ENCODE assay signal across 9 cellular contexts in genomic region chr5:111070272-111071134, GRCh38. TPM values are rescaled to one million over a fixed set of nuclear protein-coding genes. Genes with fewer than 3 reads are reported as not detected.
DNase-seq lines count a peak whose midpoint lies in the region; ATAC-seq, FAIRE-seq and TF ChIP-seq lines count a peak whose summit lies in the region.
"Had no signal": no experiment of that assay in that cellular context is flagged by ENCODE, and none has a peak within 500 bp of the region (broad histone marks: within the 10 kb centered on the region; RNA-seq: fewer than 3 reads in every experiment).

No MANE protein-coding gene starts in this region.

- H3K9me3 Mint-ChIP-seq in activated CD4-positive, alpha-beta memory T cell treated with anti-CD3 and anti-CD28 coated beads for 36 hours: no peaks in the 10 kb centered on the region
- no peaks in the 10 kb centered on the region for H3K9me3 Mint-ChIP-seq in activated CD4-positive, alpha-beta memory T cell treated with anti-CD3 and anti-CD28 coated beads, Interleukin-2, amount 10 ng/mL, durations not matched to agents 7 days and 5 days
- no peaks in the 10 kb centered on the region for H3K9me3 Mint-ChIP-seq in activated naive CD8-positive, alpha-beta T cell treated with anti-CD3 and anti-CD28 coated beads, Interleukin-2, amount 10 ng/mL, durations not matched to agents 7 days and 5 days
- no peaks in the 10 kb centered on the region for H3K9me3 Mint-ChIP-seq in stimulated activated naive B cell treated with anti-CD40 and anti-IgM and Interleukin-4, amounts not matched to agents 10 μg/mL and 1 μg/mL and 100 μg/mL, for 72 hours

- peak; percentile 49 for DNase-seq in activated CD4-positive, alpha-beta memory T cell treated with anti-CD3 and anti-CD28 coated beads for 36 hours
- DNase-seq in activated CD4-positive, alpha-beta memory T cell treated with anti-CD3 and anti-CD28 coated beads, Interleukin-2, amount 10 ng/mL, durations not matched to agents 7 days and 5 days: no peak
- peak; percentile 51 for DNase-seq in activated naive CD8-positive, alpha-beta T cell treated with anti-CD3 and anti-CD28 coated beads, Interleukin-2, amount 10 ng/mL, durations not matched to agents 7 days and 5 days
- peak; percentile 79 for DNase-seq in islet precursor cell
- DNase-seq in stimulated activated naive B cell treated with anti-CD40 and anti-IgM and Interleukin-4, amounts not matched to agents 10 μg/mL and 1 μg/mL and 100 μg/mL, for 72 hours: no peak
- no peak for DNase-seq in GM19239 (ENCODE audit: insufficient read length, low spot score)
- DNase-seq in uterus: no peak
- DNase-seq in DMS153 (lab: John Stamatoyannopoulos, UW): no peak

- ATAC-seq in activated naive CD8-positive, alpha-beta T cell treated with anti-CD3 and anti-CD28 coated beads, Interleukin-2, amount 10 ng/mL, durations not matched to agents 7 days and 5 days (ENCODE audit: low read depth): peak; percentile 42
- peak; percentile 66 for ATAC-seq in stimulated activated naive B cell treated with anti-CD40 and anti-IgM and Interleukin-4, amounts not matched to agents 10 μg/mL and 1 μg/mL and 100 μg/mL, for 72 hours (replicated peaks)

- H3K36me3 Mint-ChIP-seq in activated CD4-positive, alpha-beta memory T cell treated with anti-CD3 and anti-CD28 coated beads for 36 hours: no peaks in the 10 kb centered on the region
- no peaks in the 10 kb centered on the region for H3K36me3 Mint-ChIP-seq in activated CD4-positive, alpha-beta memory T cell treated with anti-CD3 and anti-CD28 coated beads, Interleukin-2, amount 10 ng/mL, durations not matched to agents 7 days and 5 days (ENCODE audit: low read depth)
- H3K36me3 Mint-ChIP-seq in activated naive CD8-positive, alpha-beta T cell treated with anti-CD3 and anti-CD28 coated beads, Interleukin-2, amount 10 ng/mL, durations not matched to agents 7 days and 5 days: peaks cover 3% of the 10 kb centered on the region
- H3K36me3 Mint-ChIP-seq in stimulated activated naive B cell treated with anti-CD40 and anti-IgM and Interleukin-4, amounts not matched to agents 10 μg/mL and 1 μg/mL and 100 μg/mL, for 72 hours: no peaks in the 10 kb centered on the region

- no peak for FAIRE-seq in GM19239 (lab: Jason Lieb, UNC)

- TF ChIP-seq CTCF in uterus (IDR thresholded peaks at IDR 0.05): no peak

- peak overlapping the region; percentile 27 for H3K4me3 Mint-ChIP-seq in activated CD4-positive, alpha-beta memory T cell treated with anti-CD3 and anti-CD28 coated beads for 36 hours
- no peak overlapping the region for H3K4me3 Mint-ChIP-seq in activated CD4-positive, alpha-beta memory T cell treated with anti-CD3 and anti-CD28 coated beads, Interleukin-2, amount 10 ng/mL, durations not matched to agents 7 days and 5 days
- H3K4me3 Mint-ChIP-seq in activated naive CD8-positive, alpha-beta T cell treated with anti-CD3 and anti-CD28 coated beads, Interleukin-2, amount 10 ng/mL, durations not matched to agents 7 days and 5 days: peak overlapping the region; percentile 64
- H3K4me3 Mint-ChIP-seq in stimulated activated naive B cell treated with anti-CD40 and anti-IgM and Interleukin-4, amounts not matched to agents 10 μg/mL and 1 μg/mL and 100 μg/mL, for 72 hours: peak overlapping the region; percentile 31 to 36

- H3K4me1 Mint-ChIP-seq in activated CD4-positive, alpha-beta memory T cell treated with anti-CD3 and anti-CD28 coated beads for 36 hours (ENCODE audit: low read depth): peaks cover 31% of the 10 kb centered on the region
- H3K4me1 Mint-ChIP-seq in activated CD4-positive, alpha-beta memory T cell treated with anti-CD3 and anti-CD28 coated beads, Interleukin-2, amount 10 ng/mL, durations not matched to agents 7 days and 5 days: peaks cover 19% of the 10 kb centered on the region
- H3K4me1 Mint-ChIP-seq in activated naive CD8-positive, alpha-beta T cell treated with anti-CD3 and anti-CD28 coated beads, Interleukin-2, amount 10 ng/mL, durations not matched to agents 7 days and 5 days: peaks cover 25% of the 10 kb centered on the region
- H3K4me1 Mint-ChIP-seq in stimulated activated naive B cell treated with anti-CD40 and anti-IgM and Interleukin-4, amounts not matched to agents 10 μg/mL and 1 μg/mL and 100 μg/mL, for 72 hours: peaks cover 12 to 27% of the 10 kb centered on the region in 2 donors

- no peak overlapping the region for H3K27ac Mint-ChIP-seq in activated CD4-positive, alpha-beta memory T cell treated with anti-CD3 and anti-CD28 coated beads for 36 hours
- no peak overlapping the region for H3K27ac Mint-ChIP-seq in activated CD4-positive, alpha-beta memory T cell treated with anti-CD3 and anti-CD28 coated beads, Interleukin-2, amount 10 ng/mL, durations not matched to agents 7 days and 5 days
- no peak overlapping the region for H3K27ac Mint-ChIP-seq in activated naive CD8-positive, alpha-beta T cell treated with anti-CD3 and anti-CD28 coated beads, Interleukin-2, amount 10 ng/mL, durations not matched to agents 7 days and 5 days
- no peak overlapping the region for H3K27ac Mint-ChIP-seq in stimulated activated naive B cell treated with anti-CD40 and anti-IgM and Interleukin-4, amounts not matched to agents 10 μg/mL and 1 μg/mL and 100 μg/mL, for 72 hours

- peaks cover 0 to 15% of the 10 kb centered on the region in 2 donors for H3K27me3 ChIP-seq in uterus

- POLR2A ChIA-PET in activated CD4-positive, alpha-beta memory T cell treated with anti-CD3 and anti-CD28 coated beads for 36 hours (lab: Charles Lee): no interaction called here
- POLR2A ChIA-PET in activated CD4-positive, alpha-beta memory T cell treated with anti-CD3 and anti-CD28 coated beads, Interleukin-2, amount 10 ng/mL, durations not matched to agents 7 days and 5 days (lab: Charles Lee): no interaction called here
- POLR2A ChIA-PET in activated naive CD8-positive, alpha-beta T cell treated with anti-CD3 and anti-CD28 coated beads, Interleukin-2, amount 10 ng/mL, durations not matched to agents 7 days and 5 days (lab: Charles Lee): no interaction called here

- intact Hi-C loops in activated CD4-positive, alpha-beta memory T cell treated with anti-CD3 and anti-CD28 coated beads for 36 hours (cut with micrococcal nuclease): no loop called here
- intact Hi-C loops in uterus (cut with DNase I; ENCODE audit: low total_unique reads): no loop called here

- no peaks in the 10 kb centered on the region for H3K9me3 ChIP-seq in uterus

- no peak overlapping the region for H3K27ac ChIP-seq in uterus
- H3K27ac ChIP-seq: C4-2B had no signal

- CTCF ChIA-PET in activated CD4-positive, alpha-beta memory T cell treated with anti-CD3 and anti-CD28 coated beads for 36 hours (lab: Charles Lee): interaction anchor here (0.6 kb wide), 1 partner anchor 8 kb away, joined by 3 read pairs; no protein-coding TSS in a partner anchor
- CTCF ChIA-PET in activated CD4-positive, alpha-beta memory T cell treated with anti-CD3 and anti-CD28 coated beads, Interleukin-2, amount 10 ng/mL, durations not matched to agents 7 days and 5 days (lab: Charles Lee): no interaction called here

- H3K27me3 Mint-ChIP-seq in activated CD4-positive, alpha-beta memory T cell treated with anti-CD3 and anti-CD28 coated beads for 36 hours: peaks cover 74% of the 10 kb centered on the region
- H3K27me3 Mint-ChIP-seq in activated CD4-positive, alpha-beta memory T cell treated with anti-CD3 and anti-CD28 coated beads, Interleukin-2, amount 10 ng/mL, durations not matched to agents 7 days and 5 days: peaks cover 86% of the 10 kb centered on the region
- peaks cover 64% of the 10 kb centered on the region for H3K27me3 Mint-ChIP-seq in activated naive CD8-positive, alpha-beta T cell treated with anti-CD3 and anti-CD28 coated beads, Interleukin-2, amount 10 ng/mL, durations not matched to agents 7 days and 5 days
- peaks cover 88 to 97% of the 10 kb centered on the region in 2 donors for H3K27me3 Mint-ChIP-seq in stimulated activated naive B cell treated with anti-CD40 and anti-IgM and Interleukin-4, amounts not matched to agents 10 μg/mL and 1 μg/mL and 100 μg/mL, for 72 hours

- no peaks in the 10 kb centered on the region for H3K36me3 ChIP-seq in uterus

- H3K4me1 ChIP-seq in uterus: no peaks in the 10 kb centered on the region

- H3K4me3 ChIP-seq in uterus: no peak overlapping the region

- no peak for TF ChIP-seq POLR2A in uterus (IDR thresholded peaks at IDR 0.05)

RNA-seq across cellular contexts. Expression of gene TSLP, which starts 1.0 kb away (rescaled TPM):
- total RNA-seq in activated CD4-positive, alpha-beta memory T cell treated with anti-CD3 and anti-CD28 coated beads for 36 hours: under 1 TPM; 0.34 to 0.55 TPM
- total RNA-seq in activated CD4-positive, alpha-beta memory T cell treated with anti-CD3 and anti-CD28 coated beads, Interleukin-2, amount 10 ng/mL, durations not matched to agents 7 days and 5 days: under 1 TPM; 0.15 TPM
- under 1 TPM; 0.58 to 0.99 TPM for total RNA-seq in activated naive CD8-positive, alpha-beta T cell treated with anti-CD3 and anti-CD28 coated beads, Interleukin-2, amount 10 ng/mL, durations not matched to agents 7 days and 5 days
- total RNA-seq in uterus: 1 to 10 TPM in 2 of 4 donors, under 1 TPM in 1, not detected in 1; 0.76 to 1.7 (median 1.2) TPM

RNA-seq across cellular contexts. Expression of gene WDR36, which starts 21.6 kb away (rescaled TPM):
- 10 to 100 TPM; 43.5 to 44.1 TPM for total RNA-seq in activated CD4-positive, alpha-beta memory T cell treated with anti-CD3 and anti-CD28 coated beads for 36 hours
- 10 to 100 TPM; 21.8 to 23.2 TPM for total RNA-seq in activated CD4-positive, alpha-beta memory T cell treated with anti-CD3 and anti-CD28 coated beads, Interleukin-2, amount 10 ng/mL, durations not matched to agents 7 days and 5 days
- 10 to 100 TPM; 25.9 to 26.4 TPM for total RNA-seq in activated naive CD8-positive, alpha-beta T cell treated with anti-CD3 and anti-CD28 coated beads, Interleukin-2, amount 10 ng/mL, durations not matched to agents 7 days and 5 days
- total RNA-seq in uterus: 10 to 100 TPM; 20.0 to 97.1 (median 29.4) TPM

Comparison
In these comparisons a context has a peak if more than half of its experiments do, and no peak if none do; other contexts are left out.
1. DNase-seq: peak in activated CD4-positive, alpha-beta memory T cell treated with anti-CD3 and anti-CD28 coated beads for 36 hours (single experiment), activated naive CD8-positive, alpha-beta T cell treated with anti-CD3 and anti-CD28 coated beads, Interleukin-2, amount 10 ng/mL, durations not matched to agents 7 days and 5 days (single experiment) and islet precursor cell (single experiment); none in activated CD4-positive, alpha-beta memory T cell treated with anti-CD3 and anti-CD28 coated beads, Interleukin-2, amount 10 ng/mL, durations not matched to agents 7 days and 5 days (single experiment), stimulated activated naive B cell treated with anti-CD40 and anti-IgM and Interleukin-4, amounts not matched to agents 10 μg/mL and 1 μg/mL and 100 μg/mL, for 72 hours (single experiment), GM19239 (single experiment), uterus (0 of 2) and DMS153 (single experiment).